1 cellular context compared by ENCODE assay signal in the genomic region with DNA sequence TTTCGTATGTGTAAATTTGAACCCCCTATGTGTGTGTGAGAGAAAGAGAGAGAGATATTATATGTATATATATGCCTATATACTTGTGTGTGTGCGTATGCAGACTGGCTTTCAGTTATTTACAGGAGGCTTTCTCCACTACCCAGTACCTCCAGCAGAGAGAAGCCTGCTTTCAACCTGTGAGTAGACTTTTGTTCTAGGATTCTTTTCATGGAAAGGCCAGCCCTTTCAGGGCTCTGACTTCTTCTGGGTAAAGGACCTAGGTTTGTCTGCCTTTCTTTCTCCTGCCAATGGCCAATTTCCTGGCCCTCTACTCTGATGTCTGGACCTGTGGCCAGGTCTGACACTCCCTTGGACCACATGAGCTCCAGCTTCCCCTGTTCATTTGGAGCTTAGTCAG.
TF ChIP-seq lines count a peak whose summit lies in the region.

No MANE protein-coding gene starts in this region.

TF ChIP-seq in GM23338, 12 proteins besides CTCF, POLR2A, EP300 and RAD21 (continued from another document):
- TF ChIP-seq ZNF462 (CRISPR knock-in tag; IDR thresholded peaks at IDR 0.05) = no peak
